ENCODE assay signal across 8 cellular contexts in genomic region chr9:127505396-127506116, GRCh38. TPM values are rescaled to one million over a fixed set of nuclear protein-coding genes. Genes with fewer than 3 reads are reported as not detected.
A peak's percentile ranks its signal among the peaks of the same experiment; 100 is the strongest.
DNase-seq lines count a peak whose midpoint lies in the region; ATAC-seq and TF ChIP-seq lines count a peak whose summit lies in the region.

No MANE protein-coding gene starts in this region.

- POLR2A ChIA-PET in activated CD8-positive, alpha-beta T cell treated with anti-CD3 and anti-CD28 coated beads, Interleukin-2, amount 10 ng/mL, durations not matched to agents 7 days and 5 days (lab: Charles Lee): interaction anchor here (1.2 kb wide), 1 partner anchor 64 kb away, joined by 3 read pairs; no protein-coding TSS in a partner anchor

- peak; percentile 56 for TF ChIP-seq CTCF in DND-41 (IDR thresholded peaks at IDR 0.05; ENCODE audit: borderline replicate concordance, extremely low read depth, low read length, poor library complexity, severe bottlenecking)

- TF ChIP-seq RAD21 in Ishikawa (IDR thresholded peaks at IDR 0.05; ENCODE audit: low read depth): peak; percentile 37; the same call in 1 of the 2 replicates

- no peaks in the 10 kb centered on the region for H3K27me3 Mint-ChIP-seq in activated CD8-positive, alpha-beta T cell treated with anti-CD3 and anti-CD28 coated beads, Interleukin-2, amount 10 ng/mL, durations not matched to agents 7 days and 5 days (ENCODE audit: low read depth)

- DNase-seq in DND-41 (peak; percentile 35), germinal center (ENCODE audit: low spot score) (peak; percentile 42), middle frontal gyrus (ENCODE audit: extremely low spot score, low spot score) (no peak)
- DNase-seq in activated CD8-positive, alpha-beta T cell treated with anti-CD3 and anti-CD28 coated beads, Interleukin-2, amount 10 ng/mL, durations not matched to agents 7 days and 5 days: peak; percentile 47
- DNase-seq in stimulated activated CD4-positive, alpha-beta T cell treated with anti-CD3 and anti-CD28 coated beads, Interleukin-1b, Interleukin-23, amount 100 ng/mL, for 48 hours: peak; percentile 28

- TF ChIP-seq EP300 in Ishikawa (IDR thresholded peaks at IDR 0.05; ENCODE audit: borderline replicate concordance): no peak

- no peak overlapping the region for H3K4me2 ChIP-seq in DND-41 (ENCODE audit: insufficient read depth, low read length)

- no peaks in the 10 kb centered on the region for H3K9me3 Mint-ChIP-seq in activated CD8-positive, alpha-beta T cell treated with anti-CD3 and anti-CD28 coated beads, Interleukin-2, amount 10 ng/mL, durations not matched to agents 7 days and 5 days (ENCODE audit: insufficient read depth)

- ATAC-seq in DND-41 (ENCODE audit: insufficient read depth, low read depth) (peak; percentile 57), HG02852 (IDR thresholded peaks at IDR 0.05; ENCODE audit: unreplicated experiment) (no peak), GM21390 (IDR thresholded peaks at IDR 0.05; ENCODE audit: unreplicated experiment) (no peak)
- ATAC-seq in activated CD8-positive, alpha-beta T cell treated with anti-CD3 and anti-CD28 coated beads, Interleukin-2, amount 10 ng/mL, durations not matched to agents 7 days and 5 days: peak; percentile 27

- peaks cover 2% of the 10 kb centered on the region for H3K4me1 Mint-ChIP-seq in activated CD8-positive, alpha-beta T cell treated with anti-CD3 and anti-CD28 coated beads, Interleukin-2, amount 10 ng/mL, durations not matched to agents 7 days and 5 days (ENCODE audit: low read depth)

- H3K27ac ChIP-seq in DND-41 (ENCODE audit: low read length): no peak overlapping the region

- H3K27ac Mint-ChIP-seq in activated CD8-positive, alpha-beta T cell treated with anti-CD3 and anti-CD28 coated beads, Interleukin-2, amount 10 ng/mL, durations not matched to agents 7 days and 5 days: no peak overlapping the region

- H2AFZ ChIP-seq in DND-41 (ENCODE audit: low read depth, low read length): no peak overlapping the region

- H3K4me1 ChIP-seq in DND-41 (ENCODE audit: insufficient read depth, low read length): no peaks in the 10 kb centered on the region

- no peak overlapping the region for H3K4me3 ChIP-seq in DND-41 (ENCODE audit: low read depth in 1 of 2, low read length in 2 of 2)

- peaks cover 12% of the 10 kb centered on the region for H3K36me3 Mint-ChIP-seq in activated CD8-positive, alpha-beta T cell treated with anti-CD3 and anti-CD28 coated beads, Interleukin-2, amount 10 ng/mL, durations not matched to agents 7 days and 5 days (ENCODE audit: low read depth)

- H3K27me3 ChIP-seq in DND-41 (ENCODE audit: insufficient read depth, low read length, poor library complexity): no peaks in the 10 kb centered on the region

- no peaks in the 10 kb centered on the region for H3K9me3 ChIP-seq in DND-41 (ENCODE audit: insufficient read depth, low read length, severe bottlenecking)

- no peak overlapping the region for H3K9ac ChIP-seq in DND-41 (ENCODE audit: low read depth, low read length)

- H3K79me2 ChIP-seq in DND-41 (ENCODE audit: insufficient read depth, low read length): no peaks in the 10 kb centered on the region

- no peak overlapping the region for H3K4me3 Mint-ChIP-seq in activated CD8-positive, alpha-beta T cell treated with anti-CD3 and anti-CD28 coated beads, Interleukin-2, amount 10 ng/mL, durations not matched to agents 7 days and 5 days

- CTCF ChIA-PET in activated CD8-positive, alpha-beta T cell treated with anti-CD3 and anti-CD28 coated beads, Interleukin-2, amount 10 ng/mL, durations not matched to agents 7 days and 5 days (lab: Charles Lee): interaction anchor here (0.6 to 3.3 kb wide), 10 partner anchors 12 to 415 kb away, joined by 3 to 40 read pairs (median 6); partner anchors contain the start of gene TOR2A

- no peaks in the 10 kb centered on the region for H3K36me3 ChIP-seq in DND-41 (ENCODE audit: insufficient read depth, low read length)

- H4K20me1 ChIP-seq in DND-41 (ENCODE audit: insufficient read depth, low read length): no peaks in the 10 kb centered on the region; the same call in 1 of the 2 replicates

TF ChIP-seq in Ishikawa, 13 proteins besides CTCF, POLR2A, EP300 and RAD21:
- no peak for TF ChIP-seq YY1 (IDR thresholded peaks at IDR 0.05; ENCODE audit: low read depth)
- no peak for TF ChIP-seq NFIC (IDR thresholded peaks at IDR 0.05)
- no peak for TF ChIP-seq TEAD4 (IDR thresholded peaks at IDR 0.05)
- TF ChIP-seq, protein P1, sequence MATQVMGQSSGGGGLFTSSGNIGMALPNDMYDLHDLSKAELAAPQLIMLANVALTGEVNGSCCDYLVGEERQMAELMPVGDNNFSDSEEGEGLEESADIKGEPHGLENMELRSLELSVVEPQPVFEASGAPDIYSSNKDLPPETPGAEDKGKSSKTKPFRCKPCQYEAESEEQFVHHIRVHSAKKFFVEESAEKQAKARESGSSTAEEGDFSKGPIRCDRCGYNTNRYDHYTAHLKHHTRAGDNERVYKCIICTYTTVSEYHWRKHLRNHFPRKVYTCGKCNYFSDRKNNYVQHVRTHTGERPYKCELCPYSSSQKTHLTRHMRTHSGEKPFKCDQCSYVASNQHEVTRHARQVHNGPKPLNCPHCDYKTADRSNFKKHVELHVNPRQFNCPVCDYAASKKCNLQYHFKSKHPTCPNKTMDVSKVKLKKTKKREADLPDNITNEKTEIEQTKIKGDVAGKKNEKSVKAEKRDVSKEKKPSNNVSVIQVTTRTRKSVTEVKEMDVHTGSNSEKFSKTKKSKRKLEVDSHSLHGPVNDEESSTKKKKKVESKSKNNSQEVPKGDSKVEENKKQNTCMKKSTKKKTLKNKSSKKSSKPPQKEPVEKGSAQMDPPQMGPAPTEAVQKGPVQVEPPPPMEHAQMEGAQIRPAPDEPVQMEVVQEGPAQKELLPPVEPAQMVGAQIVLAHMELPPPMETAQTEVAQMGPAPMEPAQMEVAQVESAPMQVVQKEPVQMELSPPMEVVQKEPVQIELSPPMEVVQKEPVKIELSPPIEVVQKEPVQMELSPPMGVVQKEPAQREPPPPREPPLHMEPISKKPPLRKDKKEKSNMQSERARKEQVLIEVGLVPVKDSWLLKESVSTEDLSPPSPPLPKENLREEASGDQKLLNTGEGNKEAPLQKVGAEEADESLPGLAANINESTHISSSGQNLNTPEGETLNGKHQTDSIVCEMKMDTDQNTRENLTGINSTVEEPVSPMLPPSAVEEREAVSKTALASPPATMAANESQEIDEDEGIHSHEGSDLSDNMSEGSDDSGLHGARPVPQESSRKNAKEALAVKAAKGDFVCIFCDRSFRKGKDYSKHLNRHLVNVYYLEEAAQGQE (IDR thresholded peaks at IDR 0.05; ENCODE audit: low read depth): no peak
- TF ChIP-seq FOXM1 (IDR thresholded peaks at IDR 0.05; ENCODE audit: borderline replicate concordance, low read depth): no peak
- TF ChIP-seq CEBPB (IDR thresholded peaks at IDR 0.05): no peak
- TF ChIP-seq, protein P2, sequence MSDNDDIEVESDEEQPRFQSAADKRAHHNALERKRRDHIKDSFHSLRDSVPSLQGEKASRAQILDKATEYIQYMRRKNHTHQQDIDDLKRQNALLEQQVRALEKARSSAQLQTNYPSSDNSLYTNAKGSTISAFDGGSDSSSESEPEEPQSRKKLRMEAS (IDR thresholded peaks at IDR 0.05): no peak
- TF ChIP-seq CREB1 (IDR thresholded peaks at IDR 0.05; ENCODE audit: low read depth): no peak
- TF ChIP-seq TAF1 (IDR thresholded peaks at IDR 0.05; ENCODE audit: low read depth): no peak
- TF ChIP-seq TCF12 (IDR thresholded peaks at IDR 0.05; ENCODE audit: low read depth): no peak
- no peak for TF ChIP-seq USF1 (IDR thresholded peaks at IDR 0.05)
- TF ChIP-seq EGR1 (IDR thresholded peaks at IDR 0.05): no peak
- no peak for TF ChIP-seq ZBTB7A (IDR thresholded peaks at IDR 0.05; ENCODE audit: low read depth)

RNA-seq across cellular contexts. Expression of gene LRSAM1, which starts 54.2 kb away (rescaled TPM):
- 10 to 100 TPM; 17.8 to 18.0 TPM for total RNA-seq in activated CD8-positive, alpha-beta T cell treated with anti-CD3 and anti-CD28 coated beads, Interleukin-2, amount 10 ng/mL, durations not matched to agents 7 days and 5 days

RNA-seq across cellular contexts. Expression of gene RPL12, which starts 54.4 kb away (rescaled TPM):
- total RNA-seq in activated CD8-positive, alpha-beta T cell treated with anti-CD3 and anti-CD28 coated beads, Interleukin-2, amount 10 ng/mL, durations not matched to agents 7 days and 5 days: 1,000 to 10,000 TPM; 1,248 to 1,328 TPM

Comparison
In these comparisons a context has a peak if more than half of its experiments do, and no peak if none do; other contexts are left out.
1. ATAC-seq: peak in DND-41 (single experiment) and activated CD8-positive, alpha-beta T cell treated with anti-CD3 and anti-CD28 coated beads, Interleukin-2, amount 10 ng/mL, durations not matched to agents 7 days and 5 days (single experiment); none in HG02852 (single experiment) and GM21390 (single experiment).